Comparison of ENCODE assay signal across 22 cellular contexts in the genomic region with DNA sequence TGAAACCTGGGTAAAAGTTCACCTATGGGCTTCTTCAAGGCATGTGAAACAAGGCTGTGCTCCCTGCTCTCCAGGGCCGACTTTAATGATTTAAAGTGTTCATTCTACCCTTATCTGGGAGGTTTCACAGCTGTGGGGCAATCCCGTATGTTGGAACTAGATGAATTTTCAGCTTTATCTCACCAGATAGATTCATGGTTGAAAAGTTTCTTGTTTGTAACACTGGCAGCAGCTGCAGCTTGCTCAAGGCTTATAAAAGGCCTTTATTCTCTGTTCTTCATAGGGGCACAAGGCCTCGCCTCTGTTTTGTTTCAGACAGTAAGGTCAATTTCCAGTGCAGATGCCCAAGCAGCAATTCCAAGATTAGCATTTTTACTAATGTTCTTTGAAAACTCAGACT.
DNase-seq lines count a peak whose midpoint lies in the region; ATAC-seq, FAIRE-seq and TF ChIP-seq lines count a peak whose summit lies in the region.
"Had no signal": no experiment of that assay in that cellular context is flagged by ENCODE, and none has a peak within 500 bp of the region (broad histone marks: within the 10 kb centered on the region; RNA-seq: fewer than 3 reads in every experiment).

No MANE protein-coding gene starts in this region.

- WGBS in testis, 2 donors: 55 to 62% methylated on average over 3 of the region's 3 CpGs
- 91% methylated on average over 3 of the region's 3 CpGs for WGBS in suprapubic skin

- POLR2A ChIA-PET in naive thymus-derived CD8-positive, alpha-beta T cell (lab: Charles Lee): no interaction called here

- no peak for TF ChIP-seq EP300 in suprapubic skin (IDR thresholded peaks at IDR 0.05)

- no peaks in the 10 kb centered on the region for H3K27me3 Mint-ChIP-seq in naive thymus-derived CD8-positive, alpha-beta T cell
- H3K27me3 Mint-ChIP-seq: central memory CD8-positive, alpha-beta T cell; naive thymus-derived CD4-positive, alpha-beta T cell had no signal

- TF ChIP-seq CTCF in testis (IDR thresholded peaks at IDR 0.05) (no peak), suprapubic skin (IDR thresholded peaks at IDR 0.05) (no peak)

- H3K27me3 ChIP-seq in testis (no peaks in the 10 kb centered on the region), suprapubic skin (no peaks in the 10 kb centered on the region)
- H3K27me3 ChIP-seq: BLaER1 treated with 17β-estradiol and CSF1 and Interleukin-3, amounts not matched to agents 10 nM and 100 nM; sigmoid colon; thyroid gland had no signal

- H3K9me3 Mint-ChIP-seq in naive thymus-derived CD8-positive, alpha-beta T cell: peaks cover 0 to 11% (median 0%) of the 10 kb centered on the region in 9 donors

- H3K27ac ChIP-seq in testis: peak overlapping the region; percentile 48 to 68
- no peak overlapping the region for H3K27ac ChIP-seq in suprapubic skin
- H3K27ac ChIP-seq: 22Rv1; BLaER1 treated with 17β-estradiol and CSF1 and Interleukin-3, amounts not matched to agents 10 nM and 100 nM; epithelial cell of prostate; sigmoid colon; thyroid gland had no signal

- no peak overlapping the region for H3K4me3 Mint-ChIP-seq in naive thymus-derived CD8-positive, alpha-beta T cell
- H3K4me3 Mint-ChIP-seq: central memory CD8-positive, alpha-beta T cell; naive thymus-derived CD4-positive, alpha-beta T cell had no signal

- no peak overlapping the region for H3K27ac Mint-ChIP-seq in naive thymus-derived CD8-positive, alpha-beta T cell
- H3K27ac Mint-ChIP-seq: naive thymus-derived CD4-positive, alpha-beta T cell had no signal

- H3K36me3 Mint-ChIP-seq in naive thymus-derived CD8-positive, alpha-beta T cell: peaks cover 25 to 34% (median 30%) of the 10 kb centered on the region in 3 donors

- H3K4me3 ChIP-seq in testis (no peak overlapping the region), suprapubic skin (no peak overlapping the region)
- H3K4me3 ChIP-seq: BLaER1 treated with 17β-estradiol and CSF1 and Interleukin-3, amounts not matched to agents 10 nM and 100 nM; sigmoid colon; thyroid gland had no signal

- no peaks in the 10 kb centered on the region for H3K4me1 Mint-ChIP-seq in naive thymus-derived CD8-positive, alpha-beta T cell
- H3K4me1 Mint-ChIP-seq: central memory CD8-positive, alpha-beta T cell had no signal

- intact Hi-C loops in Right ventricle myocardium inferior (cut with DNase I): no loop called here
- intact Hi-C loops in cardiac septum (cut with DNase I): no loop called here
- intact Hi-C loops in testis (cut with DNase I; ENCODE audit: low total_unique reads): no loop called here

- DNase-seq in Right ventricle myocardium inferior (ENCODE audit: missing footprints) (no peak), cardiac septum (ENCODE audit: low spot score) (no peak), frontal cortex (ENCODE audit: low spot score in 2 of 2) (peak in 1 of 2 donors; percentile 34), midbrain (lab: John Stamatoyannopoulos, UW) (peak; percentile 82), testis (peak; percentile 80), T-helper 2 cell (no peak), suprapubic skin (ENCODE audit: low spot score in 2 of 2) (no peak)
- DNase-seq in naive thymus-derived CD8-positive, alpha-beta T cell: no peak
- DNase-seq: activated CD4-positive, CD25-positive, alpha-beta regulatory T cell treated with anti-CD3 and anti-CD28 coated beads, Interleukin-2, amount 50 U/mL, for 72 hours; activated naive CD4-positive, alpha-beta T cell treated with Interleukin-2 at 50 U/mL for 16 hours; naive thymus-derived CD4-positive, alpha-beta T cell; NCI-H1436 treated with DMSO at 0.1 percent for 48 hours; NCI-H345; NK-92 treated with Interleukin-12 subunit alpha and Interleukin-12 subunit beta, amount 100 ng/mL, for 24 hours; sigmoid colon; stimulated activated CD4-positive, alpha-beta T cell treated with anti-CD3 and anti-CD28 coated beads, Interleukin-4, amount 100 ng/mL, for 1 hour; stimulated activated CD8-positive, alpha-beta memory T cell treated with anti-CD3 and anti-CD28 coated beads, Interleukin-4, amount 100 ng/mL, for 48 hours; thyroid gland had no signal

- no peak for TF ChIP-seq POLR2A in testis (IDR thresholded peaks at IDR 0.05)
- no peak for TF ChIP-seq POLR2A in suprapubic skin (IDR thresholded peaks at IDR 0.05)

- H3K36me3 ChIP-seq in testis (ENCODE audit: low read depth, missing control alignments) (no peaks in the 10 kb centered on the region), suprapubic skin (peaks cover 22% of the 10 kb centered on the region)

- peaks cover 21% of the 10 kb centered on the region for H3K4me1 ChIP-seq in testis
- no peaks in the 10 kb centered on the region for H3K4me1 ChIP-seq in suprapubic skin
- H3K4me1 ChIP-seq: BLaER1 treated with 17β-estradiol and CSF1 and Interleukin-3, amounts not matched to agents 10 nM and 100 nM; sigmoid colon; thyroid gland had no signal

- H3K9me3 ChIP-seq in testis (no peaks in the 10 kb centered on the region), suprapubic skin (no peaks in the 10 kb centered on the region)
- H3K9me3 ChIP-seq: sigmoid colon, thyroid gland had no signal

- ATAC-seq in Right ventricle myocardium inferior: peak; percentile 85
- ATAC-seq in naive thymus-derived CD8-positive, alpha-beta T cell: no peak
- ATAC-seq: naive thymus-derived CD4-positive, alpha-beta T cell had no signal

- FAIRE-seq in frontal cortex (lab: Jason Lieb, UNC): peak; percentile 76

Comparison
In these comparisons a context has a peak if more than half of its experiments do, and no peak if none do; other contexts are left out.
1. DNase-seq: peak in midbrain (single experiment) and testis (single experiment); none in Right ventricle myocardium inferior (single experiment), cardiac septum (single experiment), naive thymus-derived CD8-positive, alpha-beta T cell (0 of 10), T-helper 2 cell (0 of 5) and suprapubic skin (0 of 2).